In the genomic region with DNA sequence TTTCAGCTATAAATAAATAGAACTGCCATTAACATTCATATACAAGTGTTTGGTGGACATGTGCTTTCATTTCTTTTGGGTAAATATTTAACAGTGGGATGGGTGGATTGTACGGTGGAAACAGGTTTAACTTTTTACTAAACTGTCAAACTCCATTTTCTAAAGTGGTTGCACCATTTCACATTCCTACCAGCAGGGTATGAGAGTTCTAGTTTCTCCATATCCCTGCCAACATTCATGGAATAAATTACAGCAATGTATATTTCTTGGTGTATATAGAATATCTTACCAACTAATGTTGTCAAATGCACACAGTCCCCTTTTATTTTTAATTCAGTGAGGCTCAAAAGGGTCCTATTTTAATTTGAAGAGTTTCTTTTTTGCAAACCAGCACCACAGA, we compare ENCODE assay signal across 1 cellular context.
TF ChIP-seq lines count a peak whose summit lies in the region.

No MANE protein-coding gene starts in this region.

TF ChIP-seq in K562, 482 proteins besides CTCF, POLR2A, EP300 and RAD21 (continued from another document):
- TF ChIP-seq TEAD4 (IDR thresholded peaks at IDR 0.05; ENCODE audit: low read length) (peak; percentile 71), TEAD4 (CRISPR knock-in tag; IDR thresholded peaks at IDR 0.05; ENCODE audit: borderline replicate concordance) (no peak), TEAD2 (tag; IDR thresholded peaks at IDR 0.05) (peak; percentile 68; the same call in 1 of the 2 replicates), ZNF436 (CRISPR knock-in tag; IDR thresholded peaks at IDR 0.05) (no peak)
